Comparison of ENCODE assay signal across 8 cellular contexts in genomic region chr15:63157066-63157890, GRCh38. TPM values are rescaled to one million over a fixed set of nuclear protein-coding genes. Genes with fewer than 3 reads are reported as not detected.
A peak's percentile ranks its signal among the peaks of the same experiment; 100 is the strongest.
DNase-seq lines count a peak whose midpoint lies in the region; ATAC-seq, FAIRE-seq and TF ChIP-seq lines count a peak whose summit lies in the region.

Gene RPS27L, minus strand, starts transcription at chr15:63157477. Its CDS starts 72 bp downstream, at chr15:63157405.

- no peaks in the 10 kb centered on the region for H3K27me3 ChIP-seq in adipocyte (replicated peaks; ENCODE audit: control insufficient read depth, insufficient read depth, low read length)
- H3K27me3 ChIP-seq in transverse colon, result no peaks in the 10 kb centered on the region

- peak within 1 kb of the TSS; percentile 98 for H3K9ac ChIP-seq in adipocyte (ENCODE audit: low read length)

- WGBS in transverse colon (ENCODE audit: low coverage in 1 of 2), 2 donors, result 0 to 1% methylated on average over 3 to 48 of the region's 62 CpGs

- TF ChIP-seq EP300 in transverse colon (IDR thresholded peaks at IDR 0.05; ENCODE audit: low read depth), result no peak

- in situ Hi-C loops in transverse colon (cut with MboI; ENCODE audit: low pct_ligation_motif_present in 1 of 4, low pct_unique_long_range_greater_than_20kb in 1 of 4, low sequenced_read_pairs in 3 of 4), result loop anchor here in 3 of 4 donors (25.0 kb wide), 2 partner anchors 105 to 255 kb away; no protein-coding TSS in a partner anchor

- DNase-seq in GM12891 (ENCODE audit: insufficient read length, low spot score) (peak; percentile 77), NCI-H1436 treated with DMSO at 0.1 percent for 48 hours (lab: John Stamatoyannopoulos, UW) (peak; percentile 71), T follicular helper cell (ENCODE audit: low read depth) (peak; percentile 76), adipocyte (ENCODE audit: low read depth) (peak; percentile 92), cardiac septum (ENCODE audit: low spot score) (peak; percentile 97), pons (ENCODE audit: low spot score) (peak; percentile 92), transverse colon (peak; percentile 94)

- no peaks in the 10 kb centered on the region for H3K9me3 ChIP-seq in adipocyte (ENCODE audit: control insufficient read depth, low read length)
- no peaks in the 10 kb centered on the region for H3K9me3 ChIP-seq in transverse colon

- ATAC-seq in HG02840 (IDR thresholded peaks at IDR 0.05; ENCODE audit: low FRiP score, unreplicated experiment), result peak; percentile 76

- H3K36me3 ChIP-seq in adipocyte (ENCODE audit: control insufficient read depth, insufficient read depth, low read length, severe bottlenecking) (peaks cover 32% of the 10 kb centered on the region), transverse colon (peaks cover 0 to 13% (median 0%) of the 10 kb centered on the region in 4 donors)

- H3K4me3 ChIP-seq in adipocyte (ENCODE audit: low read length) (peak within 1 kb of the TSS; percentile 91), transverse colon (peak within 1 kb of the TSS; percentile 65 to 76 (median 70))

- TF ChIP-seq CTCF in transverse colon (IDR thresholded peaks at IDR 0.05), result no peak

- H3K4me1 ChIP-seq in adipocyte (ENCODE audit: control insufficient read depth, insufficient read depth, low read length) (peaks cover 19% of the 10 kb centered on the region), transverse colon (peaks cover 0 to 24% (median 18%) of the 10 kb centered on the region in 4 donors)

- FAIRE-seq in GM12891 (lab: Jason Lieb, UNC), result peak; percentile 97

- peak; percentile 98 for TF ChIP-seq POLR2A in GM12891 (IDR thresholded peaks at IDR 0.05; ENCODE audit: low read depth, low read length)
- peak; percentile 97 for TF ChIP-seq POLR2A in transverse colon (IDR thresholded peaks at IDR 0.05)

- intact Hi-C loops in cardiac septum (cut with DNase I), result loop anchor here (5.0 to 10.0 kb wide), 2 partner anchors 102 to 120 kb away; partner anchors contain the start of gene APH1B
- intact Hi-C loops in transverse colon (cut with DNase I; ENCODE audit: low total_unique reads), result loop anchor here (10.0 kb wide), 1 partner anchor 118 kb away; the partner anchor contains the start of gene APH1B

- H3K27ac ChIP-seq in transverse colon, result peak within 1 kb of the TSS; percentile 95 to 98 (median 96)

TF ChIP-seq in GM12891, 5 proteins besides CTCF, POLR2A, EP300 and RAD21:
- TF ChIP-seq SPI1 (IDR thresholded peaks at IDR 0.05; ENCODE audit: low read depth, low read length) (no peak), PAX5 (IDR thresholded peaks at IDR 0.05; ENCODE audit: insufficient read depth, low read length, severe bottlenecking) (no peak), TAF1 (IDR thresholded peaks at IDR 0.05; ENCODE audit: low read depth, low read length) (peak; percentile 97), POLR2AphosphoS5 (IDR thresholded peaks at IDR 0.05; ENCODE audit: low read depth, low read length) (peak; percentile 97), POU2F2 (IDR thresholded peaks at IDR 0.05; ENCODE audit: low read depth, low read length) (peak; percentile 80; the same call in 1 of the 2 replicates)

RNA-seq across cellular contexts. Expression of gene RPS27L, which starts in this region (rescaled TPM):
- 319 TPM for polyA plus RNA-seq in GM12891 (2012; ENCODE audit: low read depth, missing spikeins)
- total RNA-seq in cardiac septum (104 TPM), transverse colon (100 to 1,000 TPM in 2 of 4 donors, 1 to 10 TPM in 2; 4.5 to 143 (median 58.5) TPM)

Comparison
In these comparisons a context has a peak if more than half of its experiments do, and no peak if none do; other contexts are left out.
1. Peak in every context shown above with its lines: DNase-seq, ATAC-seq, H3K4me3 ChIP-seq and H3K27ac ChIP-seq.